ENCODE assay signal across 9 cellular contexts in genomic region chr9:114154597-114155102, GRCh38. TPM values are rescaled to one million over a fixed set of nuclear protein-coding genes. Genes with fewer than 3 reads are reported as not detected.
DNase-seq lines count a peak whose midpoint lies in the region; ATAC-seq, FAIRE-seq and TF ChIP-seq lines count a peak whose summit lies in the region.
"Had no signal": no experiment of that assay in that cellular context is flagged by ENCODE, and none has a peak within 500 bp of the region (broad histone marks: within the 10 kb centered on the region; RNA-seq: fewer than 3 reads in every experiment).

No MANE protein-coding gene starts in this region.

- peaks cover 15 to 28% (median 21%) of the 10 kb centered on the region in 4 donors for H3K4me1 Mint-ChIP-seq in CD4-positive, alpha-beta memory T cell
- H3K4me1 Mint-ChIP-seq in IgD-negative memory B cell, result peaks cover 6 to 12% (median 12%) of the 10 kb centered on the region in 3 donors

- H3K27me3 ChIP-seq in CD4-positive, alpha-beta memory T cell (ENCODE audit: insufficient read depth, low read length), result peaks cover 22% of the 10 kb centered on the region
- peaks cover 42% of the 10 kb centered on the region for H3K27me3 ChIP-seq in neuron (ENCODE audit: insufficient read depth, low read length)

- H3K27me3 Mint-ChIP-seq in CD4-positive, alpha-beta memory T cell, result peaks cover 19 to 44% of the 10 kb centered on the region in 2 donors
- peaks cover 39% of the 10 kb centered on the region for H3K27me3 Mint-ChIP-seq in IgD-negative memory B cell

- peak overlapping the region in 4 of 7 donors; percentile 28 to 57 (median 42) for H3K27ac Mint-ChIP-seq in CD4-positive, alpha-beta memory T cell
- no peak overlapping the region for H3K27ac Mint-ChIP-seq in IgD-negative memory B cell

- FAIRE-seq in D721Med (lab: Jason Lieb, UNC), result no peak
- FAIRE-seq: colon had no signal

- H3K36me3 ChIP-seq in CD4-positive, alpha-beta memory T cell (ENCODE audit: insufficient read depth, low read length), result no peaks in the 10 kb centered on the region
- H3K36me3 ChIP-seq in neuron (ENCODE audit: insufficient read depth, low read length), result no peaks in the 10 kb centered on the region

- H3K27ac ChIP-seq in CD4-positive, alpha-beta memory T cell (ENCODE audit: low read depth, low read length), result no peak overlapping the region

- CTCF ChIA-PET in CD4-positive, alpha-beta memory T cell (lab: Charles Lee; ENCODE audit: partially characterized antibody), result interaction anchor here (1.0 to 1.8 kb wide), 7 partner anchors 9 to 150 kb away, joined by 4 to 10 read pairs (median 6); no protein-coding TSS in a partner anchor

- intact Hi-C loops in CD4-positive, alpha-beta memory T cell (cut with micrococcal nuclease), result loop anchor here (2.0 kb wide), 1 partner anchor 46 kb away; no protein-coding TSS in a partner anchor

- peaks cover 0 to 2% of the 10 kb centered on the region in 2 donors for H3K36me3 Mint-ChIP-seq in CD4-positive, alpha-beta memory T cell
- H3K36me3 Mint-ChIP-seq in IgD-negative memory B cell, result no peaks in the 10 kb centered on the region

- H3K4me3 ChIP-seq in CD4-positive, alpha-beta memory T cell (ENCODE audit: low read length in 2 of 2), result no peak overlapping the region
- H3K4me3 ChIP-seq in epithelial cell of esophagus (ENCODE audit: low read length) (peak overlapping the region; percentile 29), neuron (ENCODE audit: low read length) (peak overlapping the region; percentile 12)

- POLR2A ChIA-PET in CD4-positive, alpha-beta memory T cell (lab: Charles Lee; ENCODE audit: partially characterized antibody), result no interaction called here

- ATAC-seq in HG03439 (IDR thresholded peaks at IDR 0.05; ENCODE audit: unreplicated experiment) (no peak), HG02798 (IDR thresholded peaks at IDR 0.05; ENCODE audit: poor library complexity, unreplicated experiment) (no peak)

- DNase-seq in CD4-positive, alpha-beta memory T cell, result peak in 1 of 5 donors; percentile 5
- peak; percentile 27 for DNase-seq in epithelial cell of esophagus (ENCODE audit: low read depth)
- DNase-seq in D721Med (ENCODE audit: insufficient read length, low spot score), result no peak
- DNase-seq in CD1c-positive myeloid dendritic cell (ENCODE audit: extremely low spot score), result no peak

- no peak overlapping the region for H2AFZ ChIP-seq in neuron (ENCODE audit: low read depth, low read length)

- H3K4me3 Mint-ChIP-seq in CD4-positive, alpha-beta memory T cell, result peak overlapping the region; percentile 55 to 90 (median 78)
- peak overlapping the region; percentile 51 to 82 (median 72) for H3K4me3 Mint-ChIP-seq in IgD-negative memory B cell

- peaks cover 17% of the 10 kb centered on the region for H3K4me1 ChIP-seq in CD4-positive, alpha-beta memory T cell (ENCODE audit: insufficient read depth, low read length)
- peaks cover 32% of the 10 kb centered on the region for H3K4me1 ChIP-seq in neuron (ENCODE audit: insufficient read depth, low read length)

- H3K9me3 Mint-ChIP-seq in CD4-positive, alpha-beta memory T cell, result peaks cover 0 to 2% (median 0%) of the 10 kb centered on the region in 8 donors
- peaks cover 0 to 1% (median 0%) of the 10 kb centered on the region in 3 donors for H3K9me3 Mint-ChIP-seq in IgD-negative memory B cell

- no peaks in the 10 kb centered on the region for H3K9me3 ChIP-seq in CD4-positive, alpha-beta memory T cell (ENCODE audit: control insufficient read depth in 1 of 2, low read length in 2 of 2)
- H3K9me3 ChIP-seq in neuron (ENCODE audit: low read length), result no peaks in the 10 kb centered on the region

- TF ChIP-seq CTCF in epithelial cell of esophagus (IDR thresholded peaks at IDR 0.05; ENCODE audit: insufficient read depth, low read depth, low read length, missing control alignments) (no peak), D721Med (IDR thresholded peaks at IDR 0.05; ENCODE audit: insufficient read depth, missing control alignments) (no peak)

RNA-seq across cellular contexts. Expression of gene COL27A1, which starts 0.7 kb away (rescaled TPM):
- total RNA-seq in CD4-positive, alpha-beta memory T cell, result 1 to 10 TPM; 1.3 TPM
- not detected for polyA plus RNA-seq in CD4-positive, alpha-beta memory T cell
- polyA plus RNA-seq in IgD-negative memory B cell, result not detected

RNA-seq across cellular contexts. Expression of gene KIF12, which starts 55.6 kb away (rescaled TPM):
- total RNA-seq in CD4-positive, alpha-beta memory T cell, result not detected
- polyA plus RNA-seq in CD4-positive, alpha-beta memory T cell, result not detected
- not detected for polyA plus RNA-seq in IgD-negative memory B cell

Comparison
In these comparisons a context has a peak if more than half of its experiments do, and no peak if none do; other contexts are left out.
1. H3K4me3 ChIP-seq: peak in epithelial cell of esophagus (single experiment) and neuron (single experiment); none in CD4-positive, alpha-beta memory T cell (0 of 2).
2. H3K27ac Mint-ChIP-seq: peak in CD4-positive, alpha-beta memory T cell (4 of 7); none in IgD-negative memory B cell (0 of 3).